ENCODE assay signal across 8 cellular contexts in genomic region chr6:131029661-131030297, GRCh38. TPM values are rescaled to one million over a fixed set of nuclear protein-coding genes. Genes with fewer than 3 reads are reported as not detected.
DNase-seq lines count a peak whose midpoint lies in the region; ATAC-seq and TF ChIP-seq lines count a peak whose summit lies in the region.
"Had no signal": no experiment of that assay in that cellular context is flagged by ENCODE, and none has a peak within 500 bp of the region (broad histone marks: within the 10 kb centered on the region; RNA-seq: fewer than 3 reads in every experiment).

No MANE protein-coding gene starts in this region.

- no peaks in the 10 kb centered on the region for H3K9me3 ChIP-seq in skeletal muscle satellite cell (replicated peaks; ENCODE audit: low read length)

- H3K36me3 ChIP-seq in skeletal muscle satellite cell (ENCODE audit: insufficient read depth, low read length), result no peaks in the 10 kb centered on the region

- H3K36me3 Mint-ChIP-seq in brain, result no peaks in the 10 kb centered on the region

- H3K27me3 ChIP-seq in skeletal muscle satellite cell (ENCODE audit: control insufficient read depth, insufficient read depth, low read length), result no peaks in the 10 kb centered on the region

- peaks cover 10% of the 10 kb centered on the region for H3K4me1 ChIP-seq in skeletal muscle satellite cell (ENCODE audit: control insufficient read depth, insufficient read depth, low read length)

- TF ChIP-seq CTCF in brain (conservative IDR thresholded peaks at IDR 0.05), result no peak

- H3K4me2 ChIP-seq in skeletal muscle satellite cell (ENCODE audit: low read length), result peak overlapping the region; percentile 62

- no peaks in the 10 kb centered on the region for H3K9me3 Mint-ChIP-seq in brain

- peaks cover 23% of the 10 kb centered on the region for H3K4me1 Mint-ChIP-seq in brain

- peak; percentile 97 for ATAC-seq in GM19351 (IDR thresholded peaks at IDR 0.05; ENCODE audit: unreplicated experiment)
- ATAC-seq in HG03066 (IDR thresholded peaks at IDR 0.05; ENCODE audit: low read depth, unreplicated experiment), result peak; percentile 97

- DNase-seq in NCI-H2081 treated with DMSO at 0.1 percent for 48 hours (lab: John Stamatoyannopoulos, UW), result no peak
- no peak for DNase-seq in activated naive CD4-positive, alpha-beta T cell treated with Interleukin-2 at 50 U/mL for 16 hours
- DNase-seq in GF-D8 (lab: John Stamatoyannopoulos, UW), result no peak
- DNase-seq: NCI-H748 treated with DMSO at 0.1 percent for 48 hours had no signal

- H3K4me3 ChIP-seq in skeletal muscle satellite cell (ENCODE audit: low read length), result peak overlapping the region; percentile 18

- no peak overlapping the region for H3K9ac ChIP-seq in skeletal muscle satellite cell (ENCODE audit: low read depth, low read length)

- H3K27me3 Mint-ChIP-seq in brain, result no peaks in the 10 kb centered on the region

- H3K27ac Mint-ChIP-seq in brain, result peak overlapping the region in 3 of 5 experiments; percentile 14 to 31 (median 19)

- H3K4me3 Mint-ChIP-seq in brain, result peak overlapping the region in 3 of 5 experiments; percentile 29 to 53 (median 35)

RNA-seq across cellular contexts. Expression of gene EPB41L2, which starts 33.3 kb away (rescaled TPM):
- 41.4 TPM for polyA plus RNA-seq in brain (ENCODE audit: insufficient read depth, low read depth, low replicate concordance)
- 31.2 and 40.6 TPM in 2 replicates for total RNA-seq in skeletal muscle satellite cell (2012; rRNA removed)
